8 cellular contexts compared by ENCODE assay signal in genomic region chr10:80444646-80445319, GRCh38. TPM values are rescaled to one million over a fixed set of nuclear protein-coding genes. Genes with fewer than 3 reads are reported as not detected.
DNase-seq lines count a peak whose midpoint lies in the region; ATAC-seq lines count a peak whose summit lies in the region.

No MANE protein-coding gene starts in this region.

- ATAC-seq in GM18502 (IDR thresholded peaks at IDR 0.05; ENCODE audit: poor library complexity, unreplicated experiment): peak; percentile 86
- peak; percentile 82 for ATAC-seq in HG02852 (IDR thresholded peaks at IDR 0.05; ENCODE audit: unreplicated experiment)

- DNase-seq in AG08395 (ENCODE audit: low spot score): peak; percentile 81
- DNase-seq in NCI-H146 (lab: John Stamatoyannopoulos, UW): peak; percentile 57
- DNase-seq in activated CD4-positive, CD25-positive, alpha-beta regulatory T cell treated with anti-CD3 and anti-CD28 coated beads, Interleukin-2, amount 50 U/mL, for 72 hours: peak; percentile 59
- DNase-seq in dermis blood vessel endothelial cell: peak; percentile 83
- peak; percentile 86 for DNase-seq in medulla oblongata (ENCODE audit: extremely low spot score)
- DNase-seq in stimulated activated naive CD4-positive, alpha-beta T cell treated with Interleukin-2 at 50 U/mL for 16 hours (lab: John Stamatoyannopoulos, UW): peak; percentile 41

RNA-seq across cellular contexts. Expression of gene TSPAN14, which starts 9.3 kb away (rescaled TPM):
- total RNA-seq in dermis blood vessel endothelial cell: 91.0 and 148 TPM in 2 replicates

RNA-seq across cellular contexts. Expression of gene PRXL2A, which starts 36.4 kb away (rescaled TPM):
- total RNA-seq in dermis blood vessel endothelial cell: 343 and 346 TPM in 2 replicates

Comparison
In these comparisons a context has a peak if more than half of its experiments do, and no peak if none do; other contexts are left out.
1. Peak in every context shown above with its lines: DNase-seq and ATAC-seq.